In the genomic region with DNA sequence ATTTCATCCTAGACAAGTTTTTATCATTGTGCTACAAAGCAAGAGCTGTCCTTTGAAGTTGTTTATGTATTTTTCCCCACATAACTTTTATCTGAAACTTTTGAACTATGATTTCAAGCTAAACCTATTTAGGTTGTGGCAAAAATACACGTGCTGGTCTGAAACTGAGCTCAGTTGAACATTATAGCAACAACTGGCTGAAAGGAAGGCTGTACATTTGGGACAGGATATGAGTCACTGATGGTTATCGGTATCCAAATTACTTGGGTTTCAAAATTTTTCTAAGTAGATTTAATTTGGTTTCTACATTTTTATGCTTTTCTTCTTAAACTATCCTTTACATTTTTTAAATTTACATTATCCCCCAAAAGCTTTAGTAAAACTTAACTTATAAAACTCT, we compare ENCODE assay signal across 14 cellular contexts.
DNase-seq lines count a peak whose midpoint lies in the region; ATAC-seq and TF ChIP-seq lines count a peak whose summit lies in the region.
"Had no signal": no experiment of that assay in that cellular context is flagged by ENCODE, and none has a peak within 500 bp of the region (broad histone marks: within the 10 kb centered on the region; RNA-seq: fewer than 3 reads in every experiment).

No MANE protein-coding gene starts in this region.

- TF ChIP-seq CTCF in AG09309 (IDR thresholded peaks at IDR 0.05; ENCODE audit: control insufficient read depth, insufficient read depth, low read depth, low read length, missing control alignments), result no peak
- no peak for TF ChIP-seq CTCF in fibroblast of the aortic adventitia (IDR thresholded peaks at IDR 0.05; ENCODE audit: insufficient read depth, low read length)

- DNase-seq in AG09309 (ENCODE audit: low read depth) (peak; percentile 16), Kasumi-1 (lab: John Stamatoyannopoulos, UW) (peak; percentile 41 to 47), SKM-1 (lab: John Stamatoyannopoulos, UW; ENCODE audit: unreplicated experiment) (peak; percentile 18), fibroblast of the aortic adventitia (ENCODE audit: low read depth) (peak; percentile 60), DMS53 (lab: John Stamatoyannopoulos, UW) (no peak)
- DNase-seq in stimulated activated naive CD4-positive, alpha-beta T cell treated with Interleukin-2 at 50 U/mL for 16 hours (lab: John Stamatoyannopoulos, UW), result no peak
- DNase-seq: activated CD8-positive, alpha-beta memory T cell treated with anti-CD3 and anti-CD28 coated beads, Interleukin-2, amount 50 U/mL, for 48 hours; adrenal gland; DND-41; hypothalamus; NCI-H446 treated with DMSO at 0.1 percent for 48 hours; SHP77 had no signal

- ATAC-seq in HG03460 (IDR thresholded peaks at IDR 0.05; ENCODE audit: unreplicated experiment), result no peak
- no peak for ATAC-seq in HG03097 (IDR thresholded peaks at IDR 0.05; ENCODE audit: low FRiP score, unreplicated experiment)

- H3K4me3 ChIP-seq in AG09309 (ENCODE audit: control insufficient read depth, low read depth, low read length) (no peak overlapping the region), fibroblast of the aortic adventitia (ENCODE audit: low read depth, low read length) (no peak overlapping the region)
- H3K4me3 ChIP-seq: adrenal gland had no signal

Comparison
In these comparisons a context has a peak if more than half of its experiments do, and no peak if none do; other contexts are left out.
1. DNase-seq: peak in AG09309 (single experiment), Kasumi-1 (2 of 2), SKM-1 (single experiment) and fibroblast of the aortic adventitia (single experiment); none in stimulated activated naive CD4-positive, alpha-beta T cell treated with Interleukin-2 at 50 U/mL for 16 hours (single experiment) and DMS53 (single experiment).